31 cellular contexts compared by ENCODE assay signal in the genomic region with DNA sequence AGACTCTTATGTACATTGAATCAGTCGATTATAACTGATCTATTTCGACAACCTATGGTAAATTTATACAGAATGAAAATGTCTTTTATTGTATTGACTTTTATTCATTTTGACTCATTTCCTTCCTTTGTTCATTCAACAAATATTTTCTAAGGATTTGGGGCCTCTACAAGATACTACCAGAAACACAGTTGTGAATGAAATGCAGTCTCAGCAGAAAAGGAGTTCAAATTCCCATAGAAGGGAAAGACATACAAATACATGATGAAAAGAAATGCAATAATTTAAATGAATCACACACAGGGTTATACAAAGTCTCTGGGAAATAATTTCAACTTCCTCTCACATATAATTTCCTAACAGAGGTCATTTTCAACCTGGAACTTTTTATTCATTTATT.
"Had no signal": no experiment of that assay in that cellular context is flagged by ENCODE, and none has a peak within 500 bp of the region (broad histone marks: within the 10 kb centered on the region; RNA-seq: fewer than 3 reads in every experiment).

No MANE protein-coding gene starts in this region.

- H3K4me1 ChIP-seq: esophagus muscularis mucosa, gastrocnemius medialis, left ventricle myocardium inferior, thyroid gland, upper lobe of left lung, vagina had no signal

- FAIRE-seq: astrocyte, islet of Langerhans had no signal

- DNase-seq: activated CD4-positive, alpha-beta T cell treated with anti-CD3 and anti-CD28 coated beads for 1 hour; activated CD4-positive, alpha-beta T cell treated with anti-CD3 and anti-CD28 coated beads, Interleukin-2, amount 50 U/mL, for 1 hour; activated CD8-positive, alpha-beta T cell treated with anti-CD3 and anti-CD28 coated beads for 36 hours; activated gamma-delta T cell treated with Interleukin-2 at 50 U/mL for 16 hours; activated naive CD4-positive, alpha-beta T cell treated with anti-CD3 and anti-CD28 coated beads, Interleukin-2, amount 50 U/mL, for 16 hours; activated T-cell treated with anti-CD3 and anti-CD28 coated beads, Interleukin-2, amount 50 U/mL, for 4 hours; amniotic stem cell; brain microvascular endothelial cell; caudate nucleus; cortex of kidney; gastrocnemius medialis; glutamatergic neuron; left ventricle myocardium inferior; naive B cell; nephron progenitor cell; ovary; stimulated activated CD4-positive, alpha-beta T cell treated with anti-CD3 and anti-CD28 coated beads, Interleukin-4, amount 100 ng/mL, for 24 hours; stimulated activated naive CD8-positive, alpha-beta T cell treated with anti-CD3 and anti-CD28 coated beads, Interleukin-15, amount 100 ng/mL, for 72 hours; substantia nigra; thyroid gland; upper lobe of left lung had no signal

- H3K9me3 ChIP-seq: esophagus muscularis mucosa, gastrocnemius medialis, left ventricle myocardium inferior, ovary, thyroid gland, upper lobe of left lung, vagina had no signal

- H3K27ac ChIP-seq: brain microvascular endothelial cell, esophagus muscularis mucosa, gastrocnemius medialis, left ventricle myocardium inferior, ovary, skin epidermis, thyroid gland, upper lobe of left lung, vagina had no signal

- H3K27me3 ChIP-seq: brain microvascular endothelial cell, esophagus muscularis mucosa, gastrocnemius medialis, ovary, thyroid gland, upper lobe of left lung, vagina had no signal

- H3K4me3 ChIP-seq: esophagus muscularis mucosa, gastrocnemius medialis, left ventricle myocardium inferior, lung, ovary, skin epidermis, thyroid gland, upper lobe of left lung, vagina had no signal

- ATAC-seq: activated CD8-positive, alpha-beta T cell treated with anti-CD3 and anti-CD28 coated beads for 36 hours; activated T-cell treated with anti-CD3 and anti-CD28 coated beads, Interleukin-2, amount 50 U/mL, for 4 hours; activated T-helper 17 cell treated with anti-CD3 and anti-CD28 coated beads, Interleukin-2, amount 50 U/mL, for 72 hours; gastrocnemius medialis; sciatic nerve; stimulated activated effector memory CD8-positive, alpha-beta T cell treated with anti-CD3 and anti-CD28 coated beads, Interleukin-12 subunit alpha, Interleukin-12 subunit beta, amount 100 ng/mL, for 72 hours; stimulated activated naive CD8-positive, alpha-beta T cell treated with anti-CD3 and anti-CD28 coated beads, Interleukin-15, amount 100 ng/mL, for 72 hours; WTC11 had no signal

- H3K36me3 ChIP-seq: brain microvascular endothelial cell, esophagus muscularis mucosa, gastrocnemius medialis, left ventricle myocardium inferior, ovary, thyroid gland, upper lobe of left lung, vagina had no signal
